27 cellular contexts compared by ENCODE assay signal in genomic region chr22:27732391-27732790, GRCh38.
"Had no signal": no experiment of that assay in that cellular context is flagged by ENCODE, and none has a peak within 500 bp of the region (broad histone marks: within the 10 kb centered on the region; RNA-seq: fewer than 3 reads in every experiment).

No MANE protein-coding gene starts in this region.

- H3K9me3 ChIP-seq: esophagus squamous epithelium had no signal

- DNase-seq: activated CD4-positive, alpha-beta memory T cell treated with anti-CD3 and anti-CD28 coated beads for 36 hours; activated CD4-positive, alpha-beta T cell treated with anti-CD3 and anti-CD28 coated beads for 36 hours; activated CD4-positive, alpha-beta T cell treated with anti-CD3 and anti-CD28 coated beads, Interleukin-2, amount 10 ng/mL, durations not matched to agents 24 days and 14 days; activated CD4-positive, CD25-positive, alpha-beta regulatory T cell; activated CD4-positive, CD25-positive, alpha-beta regulatory T cell treated with anti-CD3 and anti-CD28 coated beads, Interleukin-2, amount 50 U/mL, for 72 hours; activated CD8-positive, alpha-beta memory T cell treated with anti-CD3 and anti-CD28 coated beads, Interleukin-2, amount 10 ng/mL, durations not matched to agents 7 days and 5 days; activated CD8-positive, alpha-beta memory T cell treated with anti-CD3 and anti-CD28 coated beads, Interleukin-2, amount 50 U/mL, for 4 hours; activated CD8-positive, alpha-beta T cell treated with anti-CD3 and anti-CD28 coated beads, Interleukin-2, amount 10 ng/mL, durations not matched to agents 7 days and 5 days; activated gamma-delta T cell treated with Interleukin-2 at 50 U/mL for 16 hours; activated naive CD4-positive, alpha-beta T cell treated with anti-CD3 and anti-CD28 coated beads, Interleukin-2, amount 50 U/mL, for 16 hours; activated naive CD4-positive, alpha-beta T cell treated with Interleukin-2 at 50 U/mL for 16 hours; activated T-cell treated with anti-CD3 and anti-CD28 coated beads, Interleukin-2, amount 50 U/mL, for 1 hour; activated T-cell treated with anti-CD3 and anti-CD28 coated beads, Interleukin-2, amount 50 U/mL, for 48 hours; amniotic stem cell; anterior cingulate cortex; brain microvascular endothelial cell; caudate nucleus; cortex of kidney; dermis blood vessel endothelial cell; effector CD4-positive, alpha-beta T cell; effector memory CD8-positive, alpha-beta T cell; esophagus squamous epithelium; foreskin melanocyte; T-helper 1 cell; T-helper 17 cell; T1000 had no signal

- H3K27ac ChIP-seq: brain microvascular endothelial cell, esophagus squamous epithelium, gastroesophageal sphincter had no signal

- H3K27me3 ChIP-seq: brain microvascular endothelial cell, esophagus squamous epithelium, gastroesophageal sphincter had no signal

- H3K36me3 ChIP-seq: brain microvascular endothelial cell, esophagus squamous epithelium, gastroesophageal sphincter had no signal

- H3K4me3 ChIP-seq: esophagus squamous epithelium, gastroesophageal sphincter had no signal

- ATAC-seq: activated CD4-positive, alpha-beta T cell treated with anti-CD3 and anti-CD28 coated beads for 36 hours; activated CD8-positive, alpha-beta memory T cell treated with anti-CD3 and anti-CD28 coated beads, Interleukin-2, amount 10 ng/mL, durations not matched to agents 7 days and 5 days; activated CD8-positive, alpha-beta T cell treated with anti-CD3 and anti-CD28 coated beads, Interleukin-2, amount 10 ng/mL, durations not matched to agents 7 days and 5 days; effector memory CD8-positive, alpha-beta T cell; gastroesophageal sphincter; T-helper 17 cell had no signal
